In the genomic region with DNA sequence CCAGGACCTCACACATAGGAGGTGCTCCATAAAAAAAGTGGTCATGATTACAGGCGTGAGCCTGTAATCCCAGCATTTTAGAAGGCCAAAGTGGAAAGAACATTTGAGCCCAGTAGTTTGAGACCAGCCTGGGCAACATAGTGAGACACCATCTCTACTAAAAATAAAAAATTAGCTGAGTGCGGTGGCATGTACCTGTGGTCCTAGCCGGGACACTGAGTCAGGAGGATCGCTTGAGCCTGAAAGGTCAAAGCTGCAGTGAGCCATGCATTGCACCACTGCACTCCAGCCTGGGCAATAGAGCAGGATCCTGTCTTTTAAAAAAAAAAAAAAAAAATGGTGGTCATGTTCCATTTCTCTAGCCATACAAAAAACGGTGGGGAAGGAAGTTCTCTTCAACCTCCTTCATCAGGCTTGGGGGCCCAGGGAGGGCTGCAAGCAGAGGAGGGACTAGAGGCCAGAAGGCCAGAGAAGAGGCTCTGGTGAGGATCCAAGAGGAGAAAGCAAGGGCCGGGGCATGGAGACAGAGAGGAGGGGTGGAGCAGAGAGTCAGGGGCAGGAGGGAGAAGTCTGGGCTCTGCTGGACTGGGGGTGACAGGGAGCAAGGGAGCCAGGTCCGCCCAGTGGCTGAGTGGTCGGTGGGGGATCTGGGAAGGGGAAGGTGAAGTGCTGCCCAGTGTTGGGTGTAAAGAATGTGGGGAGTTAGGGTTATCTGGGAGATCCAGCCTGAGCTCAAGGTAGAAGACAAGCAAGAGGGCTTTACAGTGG, we compare ENCODE assay signal across 26 cellular contexts. TPM values are rescaled to one million over a fixed set of nuclear protein-coding genes. Genes with fewer than 3 reads are reported as not detected.
DNase-seq lines count a peak whose midpoint lies in the region; ATAC-seq and TF ChIP-seq lines count a peak whose summit lies in the region.
"Had no signal": no experiment of that assay in that cellular context is flagged by ENCODE, and none has a peak within 500 bp of the region (broad histone marks: within the 10 kb centered on the region; RNA-seq: fewer than 3 reads in every experiment).

No MANE protein-coding gene starts in this region.

- POLR2A ChIA-PET in HEK293 (lab: Yijun Ruan, JAX), result interaction anchor here (0.6 to 1.4 kb wide), 2 partner anchors 46 to 221 kb away, joined by 3 to 5 read pairs; no protein-coding TSS in a partner anchor

- peaks cover 13% of the 10 kb centered on the region for H3K4me1 Mint-ChIP-seq in endodermal cell

- H3K36me3 ChIP-seq in BLaER1 treated with 17β-estradiol and CSF1 and Interleukin-3, amounts not matched to agents 10 nM and 100 nM, result no peaks in the 10 kb centered on the region
- H3K36me3 ChIP-seq in HEK293 (ENCODE audit: control insufficient read depth in 2 of 2, insufficient read depth in 1 of 2, low read length in 2 of 2) (no peaks in the 10 kb centered on the region), endodermal cell (ENCODE audit: control insufficient read depth, insufficient read depth, low read length) (no peaks in the 10 kb centered on the region)

- H3K27ac ChIP-seq in BLaER1 treated with 17β-estradiol and CSF1 and Interleukin-3, amounts not matched to agents 10 nM and 100 nM, result no peak overlapping the region
- H3K27ac ChIP-seq in HEK293 (ENCODE audit: extremely low read depth, low read depth, low read length) (no peak overlapping the region), endodermal cell (ENCODE audit: low read depth, low read length) (no peak overlapping the region)
- H3K27ac ChIP-seq: A549, GM23248, SK-N-MC had no signal

- H3K4me3 ChIP-seq in BLaER1 treated with 17β-estradiol and CSF1 and Interleukin-3, amounts not matched to agents 10 nM and 100 nM, result no peak overlapping the region
- H3K4me3 ChIP-seq in HEK293 (ENCODE audit: low read depth, low read length) (no peak overlapping the region), endodermal cell (ENCODE audit: low read length) (no peak overlapping the region)
- H3K4me3 ChIP-seq: A549, GM23248, SK-N-MC had no signal

- intact Hi-C loops in posterior vena cava (cut with DNase I), result no loop called here

- H3K4me1 ChIP-seq in BLaER1 treated with 17β-estradiol and CSF1 and Interleukin-3, amounts not matched to agents 10 nM and 100 nM, result peaks cover 0 to 68% (median 44%) of the 10 kb centered on the region in 10 experiments; a peak in 16 of 20 replicates
- H3K4me1 ChIP-seq in HEK293 (ENCODE audit: control insufficient read depth, insufficient read depth, low read length) (no peaks in the 10 kb centered on the region), endodermal cell (ENCODE audit: control insufficient read depth, insufficient read depth, low read length) (no peaks in the 10 kb centered on the region)
- H3K4me1 ChIP-seq: A549 had no signal

- 91% methylated on average over 6 to 8 of the region's 8 CpGs for WGBS in endodermal cell (ENCODE audit: insufficient coverage in 1 of 2, insufficient read length in 1 of 2), 2 experiments

- peak overlapping the region; percentile 61 for H3K27ac Mint-ChIP-seq in endodermal cell
- H3K27ac Mint-ChIP-seq: CD8-positive, alpha-beta memory T cell had no signal

- H3K9ac ChIP-seq in BLaER1 treated with 17β-estradiol and CSF1 and Interleukin-3, amounts not matched to agents 10 nM and 100 nM, result no peak overlapping the region
- H3K9ac ChIP-seq in endodermal cell (ENCODE audit: extremely low read depth, low read length, poor library complexity, severe bottlenecking), result no peak overlapping the region
- H3K9ac ChIP-seq: GM23248 had no signal

- no peak for DNase-seq in endodermal cell
- peak; percentile 61 for DNase-seq in posterior vena cava (ENCODE audit: low spot score)
- no peak for DNase-seq in HUDEP-2 (lab: John Stamatoyannopoulos, UW; ENCODE audit: unreplicated experiment in 76 of 76)
- DNase-seq in DMS79 (lab: John Stamatoyannopoulos, UW), result no peak
- DNase-seq: AML-193; CD8-positive, alpha-beta memory T cell; DND-41; GM23248; HCEC 1CT; KBM-7; NCI-H1105; NCI-H1436 treated with DMSO at 0.1 percent for 48 hours; NCI-H187 treated with DMSO at 0.1 percent for 48 hours; NCI-H2107; NCI-H524; NCI-H774; SIG-M5 had no signal

- ATAC-seq in GM18907 (IDR thresholded peaks at IDR 0.05; ENCODE audit: unreplicated experiment), result no peak
- ATAC-seq: A549 had no signal

- H3K27me3 Mint-ChIP-seq in endodermal cell (ENCODE audit: insufficient read depth), result peaks cover 3% of the 10 kb centered on the region

- no peaks in the 10 kb centered on the region for H3K36me3 Mint-ChIP-seq in endodermal cell (ENCODE audit: low read depth)
- H3K36me3 Mint-ChIP-seq: CD14-positive monocyte had no signal

- H3K9me3 ChIP-seq in BLaER1 treated with 17β-estradiol and CSF1 and Interleukin-3, amounts not matched to agents 10 nM and 100 nM (replicated peaks in 1 of 11), result no peaks in the 10 kb centered on the region
- no peaks in the 10 kb centered on the region for H3K9me3 ChIP-seq in HEK293 (ENCODE audit: control insufficient read depth, insufficient read depth, low read depth, low read length)
- H3K9me3 ChIP-seq in endodermal cell (ENCODE audit: control insufficient read depth, low read length), result no peaks in the 10 kb centered on the region
- H3K9me3 ChIP-seq: A549 had no signal

- CTCF ChIA-PET in HEK293 (lab: Yijun Ruan, JAX), result no interaction called here

- H4K20me1 ChIP-seq in BLaER1 treated with 17β-estradiol and CSF1 and Interleukin-3, amounts not matched to agents 10 nM and 100 nM, result no peaks in the 10 kb centered on the region

- H3K4me3 Mint-ChIP-seq in endodermal cell, result no peak overlapping the region
- H3K4me3 Mint-ChIP-seq: CD14-positive monocyte; CD8-positive, alpha-beta memory T cell had no signal

- TF ChIP-seq CTCF in HEK293 (tag by site-specific recombination; IDR thresholded peaks at IDR 0.05) (no peak), endodermal cell (conservative IDR thresholded peaks at IDR 0.05) (no peak)

- peak overlapping the region in 9 of 11 experiments; percentile 39 to 70 (median 49); a peak in 15 of 22 replicates for H3K4me2 ChIP-seq in BLaER1 treated with 17β-estradiol and CSF1 and Interleukin-3, amounts not matched to agents 10 nM and 100 nM
- H3K4me2 ChIP-seq: A549 had no signal

- H3K27me3 ChIP-seq in BLaER1 treated with 17β-estradiol and CSF1 and Interleukin-3, amounts not matched to agents 10 nM and 100 nM, result peaks cover 0 to 12% (median 4%) of the 10 kb centered on the region in 11 experiments; a peak in 8 of 22 replicates
- H3K27me3 ChIP-seq in endodermal cell (ENCODE audit: control insufficient read depth, insufficient read depth, low read length, poor library complexity, severe bottlenecking), result peaks cover 9% of the 10 kb centered on the region

- H3K9me3 Mint-ChIP-seq in endodermal cell, result no peaks in the 10 kb centered on the region
- H3K9me3 Mint-ChIP-seq: CD8-positive, alpha-beta memory T cell had no signal

TF ChIP-seq in HEK293, 187 proteins besides CTCF, POLR2A, EP300 and RAD21:
- TF ChIP-seq ZNF510 (tag by site-specific recombination; IDR thresholded peaks at IDR 0.05; ENCODE audit: insufficient replicate concordance) (no peak), TCF7L2 (IDR thresholded peaks at IDR 0.05; ENCODE audit: borderline replicate concordance, low read depth, low read length) (no peak), GLIS1 (tag by site-specific recombination; IDR thresholded peaks at IDR 0.05) (no peak), ZNF121 (tag by site-specific recombination; IDR thresholded peaks at IDR 0.05) (peak; percentile 92)
- TF ChIP-seq, protein P1, sequence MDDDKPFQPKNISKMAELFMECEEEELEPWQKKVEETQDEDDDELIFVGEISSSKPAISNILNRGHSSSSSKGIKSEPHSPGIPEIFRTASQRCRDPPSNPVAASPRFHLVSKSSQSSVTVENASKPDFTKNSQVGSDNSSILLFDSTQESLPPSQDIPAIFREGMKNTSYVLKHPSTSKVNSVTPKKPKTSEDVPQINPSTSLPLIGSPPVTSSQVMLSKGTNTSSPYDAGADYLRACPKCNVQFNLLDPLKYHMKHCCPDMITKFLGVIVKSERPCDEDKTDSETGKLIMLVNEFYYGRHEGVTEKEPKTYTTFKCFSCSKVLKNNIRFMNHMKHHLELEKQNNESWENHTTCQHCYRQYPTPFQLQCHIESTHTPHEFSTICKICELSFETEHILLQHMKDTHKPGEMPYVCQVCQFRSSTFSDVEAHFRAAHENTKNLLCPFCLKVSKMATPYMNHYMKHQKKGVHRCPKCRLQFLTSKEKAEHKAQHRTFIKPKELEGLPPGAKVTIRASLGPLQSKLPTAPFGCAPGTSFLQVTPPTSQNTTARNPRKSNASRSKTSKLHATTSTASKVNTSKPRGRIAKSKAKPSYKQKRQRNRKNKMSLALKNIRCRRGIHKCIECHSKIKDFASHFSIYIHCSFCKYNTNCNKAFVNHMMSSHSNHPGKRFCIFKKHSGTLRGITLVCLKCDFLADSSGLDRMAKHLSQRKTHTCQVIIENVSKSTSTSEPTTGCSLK (tag by site-specific recombination; IDR thresholded peaks at IDR 0.05), result no peak
- TF ChIP-seq, protein P2, sequence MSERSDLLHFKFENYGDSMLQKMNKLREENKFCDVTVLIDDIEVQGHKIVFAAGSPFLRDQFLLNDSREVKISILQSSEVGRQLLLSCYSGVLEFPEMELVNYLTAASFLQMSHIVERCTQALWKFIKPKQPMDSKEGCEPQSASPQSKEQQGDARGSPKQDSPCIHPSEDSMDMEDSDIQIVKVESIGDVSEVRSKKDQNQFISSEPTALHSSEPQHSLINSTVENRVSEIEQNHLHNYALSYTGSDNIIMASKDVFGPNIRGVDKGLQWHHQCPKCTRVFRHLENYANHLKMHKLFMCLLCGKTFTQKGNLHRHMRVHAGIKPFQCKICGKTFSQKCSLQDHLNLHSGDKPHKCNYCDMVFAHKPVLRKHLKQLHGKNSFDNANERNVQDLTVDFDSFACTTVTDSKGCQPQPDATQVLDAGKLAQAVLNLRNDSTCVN (tag by site-specific recombination; optimal IDR thresholded peaks at IDR 0.05), result no peak

RNA-seq across cellular contexts. Expression of a gene that starts 8.9 kb away (rescaled TPM):
- total RNA-seq in endodermal cell (under 1 TPM in 1 of 2 donors, not detected in 1; 0.13 TPM), posterior vena cava (not detected)
- not detected for polyA plus RNA-seq in endodermal cell (2013, experiment 1 of 2)
- polyA plus RNA-seq in endodermal cell (2013, experiment 2 of 2), result not detected
- total RNA-seq: GM23248, HT1080, LHCN-M2, MCF 10A had no signal
- polyA plus RNA-seq: CD14-positive monocyte; CD8-positive, alpha-beta memory T cell; GM23248 had no signal

RNA-seq across cellular contexts. Expression of a gene that starts 26.3 kb away (rescaled TPM):
- total RNA-seq in endodermal cell (not detected), posterior vena cava (not detected)
- polyA plus RNA-seq in endodermal cell (2013, experiment 1 of 2), result 0.64 TPM
- polyA plus RNA-seq in endodermal cell (2013, experiment 2 of 2), result 0.79 TPM
- total RNA-seq: CD8-positive, alpha-beta memory T cell; GM23248; HT1080; LHCN-M2; MCF 10A had no signal
- polyA plus RNA-seq: A549; CD14-positive monocyte; CD8-positive, alpha-beta memory T cell; GM23248 had no signal

RNA-seq across cellular contexts. Expression of a gene that starts 28.3 kb away (rescaled TPM):
- total RNA-seq in endodermal cell (under 1 TPM in 1 of 2 donors, not detected in 1; 0.18 TPM), posterior vena cava (not detected)
- polyA plus RNA-seq in endodermal cell (2013, experiment 1 of 2), result 0.53 TPM
- 0.41 TPM for polyA plus RNA-seq in endodermal cell (2013, experiment 2 of 2)
- total RNA-seq: CD8-positive, alpha-beta memory T cell; GM23248; HT1080; LHCN-M2; MCF 10A had no signal
- polyA plus RNA-seq: CD14-positive monocyte; CD8-positive, alpha-beta memory T cell; GM23248 had no signal

RNA-seq across cellular contexts. Expression of a gene that starts 33.2 kb away (rescaled TPM):
- total RNA-seq in endodermal cell (1 to 10 TPM; 1.8 to 2.1 TPM), posterior vena cava (not detected)
- 6.5 TPM for polyA plus RNA-seq in endodermal cell (2013, experiment 1 of 2)
- 3.4 TPM for polyA plus RNA-seq in endodermal cell (2013, experiment 2 of 2)
- total RNA-seq: CD8-positive, alpha-beta memory T cell; GM23248; HT1080; MCF 10A had no signal
- polyA plus RNA-seq: CD14-positive monocyte; CD8-positive, alpha-beta memory T cell; GM23248 had no signal

RNA-seq across cellular contexts. Expression of a gene that starts 34.7 kb away (rescaled TPM):
- 100 to 1,000 TPM; 142 to 166 TPM for total RNA-seq in endodermal cell
- 147 TPM for polyA plus RNA-seq in endodermal cell (2013, experiment 1 of 2)
- polyA plus RNA-seq in endodermal cell (2013, experiment 2 of 2), result 145 TPM
- total RNA-seq in posterior vena cava, result 10 to 100 TPM; 31.0 to 32.4 TPM
- total RNA-seq: CD8-positive, alpha-beta memory T cell had no signal
- polyA plus RNA-seq: CD14-positive monocyte; CD8-positive, alpha-beta memory T cell had no signal
